ENCODE assay signal across 1 cellular context in genomic region chr20:41137412-41138216, GRCh38.
TF ChIP-seq lines count a peak whose summit lies in the region.

PLCG1 (plus strand) TSS chr20:41137543; CDS start chr20:41137642, 99 bp downstream.

TF ChIP-seq in HepG2, 621 proteins besides CTCF, POLR2A, EP300 and RAD21 (continued from another document and continues in another):
- TF ChIP-seq ZBTB40 (IDR thresholded peaks at IDR 0.05) (no peak), ZBTB40 (CRISPR knock-in tag; IDR thresholded peaks at IDR 0.05) (peak; percentile 82; the same call in 1 of the 2 replicates), ZKSCAN8 (CRISPR knock-in tag; IDR thresholded peaks at IDR 0.05; ENCODE audit: borderline replicate concordance) (no peak; the same call in 1 of the 2 replicates), NCOA5 (CRISPR knock-in tag; IDR thresholded peaks at IDR 0.05) (no peak), ZUFSP (CRISPR knock-in tag; IDR thresholded peaks at IDR 0.05; ENCODE audit: borderline replicate concordance) (no peak), STAT5B (CRISPR knock-in tag; IDR thresholded peaks at IDR 0.05) (no peak), ZMYM2 (CRISPR knock-in tag; IDR thresholded peaks at IDR 0.05) (no peak; the same call in 1 of the 2 replicates), ZNF574 (CRISPR knock-in tag; IDR thresholded peaks at IDR 0.05) (no peak; the same call in none of the 2 replicates), SOX13 (IDR thresholded peaks at IDR 0.05) (no peak; the same call in 1 of the 2 replicates), SOX13 (CRISPR knock-in tag; conservative IDR thresholded peaks at IDR 0.05 in 1 of 2, IDR thresholded peaks at IDR 0.05 in 1 of 2) (no peak), HMGA1 (CRISPR knock-in tag; conservative IDR thresholded peaks at IDR 0.05) (no peak), THYN1 (CRISPR knock-in tag; IDR thresholded peaks at IDR 0.05; ENCODE audit: borderline replicate concordance, low read depth) (no peak), CEBPB (IDR thresholded peaks at IDR 0.05; ENCODE audit: borderline replicate concordance, low read depth, low read length) (no peak), ZSCAN22 (CRISPR knock-in tag; IDR thresholded peaks at IDR 0.05) (peak; percentile 22; the same call in 1 of the 2 replicates), ZNF136 (CRISPR knock-in tag; IDR thresholded peaks at IDR 0.05; ENCODE audit: low read depth) (no peak), SRF (IDR thresholded peaks at IDR 0.05; ENCODE audit: low read depth, low read length) (no peak), KDM2A (CRISPR knock-in tag; IDR thresholded peaks at IDR 0.05; ENCODE audit: borderline replicate concordance, low read depth) (peak; percentile 67; the same call in 1 of the 2 replicates), ZNF607 (CRISPR knock-in tag; IDR thresholded peaks at IDR 0.05; ENCODE audit: borderline replicate concordance) (peak; percentile 85), ZNF337 (CRISPR knock-in tag; IDR thresholded peaks at IDR 0.05; ENCODE audit: borderline replicate concordance, low read depth) (no peak; the same call in 1 of the 2 replicates), ZNF558 (CRISPR knock-in tag; IDR thresholded peaks at IDR 0.05; ENCODE audit: borderline replicate concordance) (no peak), ZNF616 (CRISPR knock-in tag; IDR thresholded peaks at IDR 0.05; ENCODE audit: low read depth) (no peak), ZZZ3 (CRISPR knock-in tag; IDR thresholded peaks at IDR 0.05; ENCODE audit: borderline replicate concordance) (peak; percentile 79; the same call in 1 of the 2 replicates), ZFP82 (CRISPR knock-in tag; IDR thresholded peaks at IDR 0.05; ENCODE audit: borderline replicate concordance) (no peak; the same call in none of the 2 replicates), TIGD3 (CRISPR knock-in tag; IDR thresholded peaks at IDR 0.05; ENCODE audit: borderline replicate concordance) (no peak), ZNF207 (IDR thresholded peaks at IDR 0.05; ENCODE audit: borderline replicate concordance) (no peak), DDIT3 (CRISPR knock-in tag; IDR thresholded peaks at IDR 0.05) (no peak), ZNF660 (CRISPR knock-in tag; IDR thresholded peaks at IDR 0.05; ENCODE audit: borderline replicate concordance, low read depth) (no peak), NCOA1 (CRISPR knock-in tag; IDR thresholded peaks at IDR 0.05) (peak; percentile 89; the same call in 1 of the 2 replicates), GATAD2A (CRISPR knock-in tag; IDR thresholded peaks at IDR 0.05) (peak; percentile 48; the same call in 1 of the 2 replicates), RCOR2 (CRISPR knock-in tag; IDR thresholded peaks at IDR 0.05) (no peak), CCDC6 (CRISPR knock-in tag; IDR thresholded peaks at IDR 0.05) (peak; percentile 93), ZNF83 (CRISPR knock-in tag; IDR thresholded peaks at IDR 0.05; ENCODE audit: borderline replicate concordance) (peak; percentile 19; the same call in 1 of the 2 replicates), ZNF468 (CRISPR knock-in tag; IDR thresholded peaks at IDR 0.05) (no peak), TAF15 (IDR thresholded peaks at IDR 0.05; ENCODE audit: low read depth, low read length, poor library complexity, severe bottlenecking) (no peak), ZNF710 (CRISPR knock-in tag; IDR thresholded peaks at IDR 0.05; ENCODE audit: borderline replicate concordance) (no peak; the same call in 1 of the 2 replicates), BRD4 (CRISPR knock-in tag; IDR thresholded peaks at IDR 0.05) (no peak), CC2D1A (CRISPR knock-in tag; IDR thresholded peaks at IDR 0.05) (no peak), ETS1 (CRISPR knock-in tag; IDR thresholded peaks at IDR 0.05) (no peak), ZNF10 (CRISPR knock-in tag; IDR thresholded peaks at IDR 0.05; ENCODE audit: borderline replicate concordance, low read depth) (no peak), E2F5 (CRISPR knock-in tag; conservative IDR thresholded peaks at IDR 0.05) (peak; percentile 38), ZNF331 (CRISPR knock-in tag; IDR thresholded peaks at IDR 0.05) (peak; percentile 23; the same call in 1 of the 2 replicates), TRIM24 (CRISPR knock-in tag; IDR thresholded peaks at IDR 0.05) (no peak), ZNF563 (CRISPR knock-in tag; IDR thresholded peaks at IDR 0.05) (peak; percentile 43; the same call in 1 of the 2 replicates)
